Comparison of ENCODE assay signal across 10 cellular contexts in genomic region chr5:135242021-135242480, GRCh38.
DNase-seq lines count a peak whose midpoint lies in the region; ATAC-seq and FAIRE-seq lines count a peak whose summit lies in the region.
"Had no signal": no experiment of that assay in that cellular context is flagged by ENCODE, and none has a peak within 500 bp of the region (broad histone marks: within the 10 kb centered on the region; RNA-seq: fewer than 3 reads in every experiment).

No MANE protein-coding gene starts in this region.

- no peak for ATAC-seq in HG03135 (IDR thresholded peaks at IDR 0.05; ENCODE audit: unreplicated experiment)
- no peak for ATAC-seq in GM21529 (IDR thresholded peaks at IDR 0.05; ENCODE audit: unreplicated experiment)

- FAIRE-seq in RCC 7860 (lab: Jason Lieb, UNC): peak; percentile 64

- peak; percentile 14 for DNase-seq in COLO829 (ENCODE audit: low spot score)
- DNase-seq in RCC 7860 (ENCODE audit: low spot score): peak; percentile 77
- DNase-seq in fibroblast of gingiva (ENCODE audit: low read depth): peak; percentile 28
- peak; percentile 51 for DNase-seq in renal cortical epithelial cell (ENCODE audit: low read depth)
- DNase-seq in amniotic stem cell (lab: John Stamatoyannopoulos, UW): no peak
- DNase-seq in stimulated activated CD4-positive, alpha-beta T cell treated with anti-CD3 and anti-CD28 coated beads, Interleukin-1b, Interleukin-23, amount 100 ng/mL, for 48 hours: no peak
- DNase-seq: effector CD4-positive, alpha-beta T cell; SIG-M5 had no signal

Comparison
In these comparisons a context has a peak if more than half of its experiments do, and no peak if none do; other contexts are left out.
1. DNase-seq: peak in COLO829 (single experiment), RCC 7860 (single experiment), fibroblast of gingiva (single experiment) and renal cortical epithelial cell (single experiment); none in amniotic stem cell (single experiment) and stimulated activated CD4-positive, alpha-beta T cell treated with anti-CD3 and anti-CD28 coated beads, Interleukin-1b, Interleukin-23, amount 100 ng/mL, for 48 hours (single experiment).